In genomic region chr14:73567951-73568885, GRCh38 we compare ENCODE assay signal across 8 cellular contexts. TPM values are rescaled to one million over a fixed set of nuclear protein-coding genes. Genes with fewer than 3 reads are reported as not detected.
A peak's percentile ranks its signal among the peaks of the same experiment; 100 is the strongest.
DNase-seq lines count a peak whose midpoint lies in the region; TF ChIP-seq lines count a peak whose summit lies in the region.

No MANE protein-coding gene starts in this region.

- peaks cover 7% of the 10 kb centered on the region; the same call in 1 of the 2 replicates for H3K9me3 ChIP-seq in OCI-LY7 (ENCODE audit: low read length)

- peak overlapping the region; percentile 86; the same call in 1 of the 2 replicates for H2AFZ ChIP-seq in OCI-LY7 (ENCODE audit: low read length)

- CTCF ChIA-PET in OCI-LY7 (lab: Charles Lee; ENCODE audit: unreplicated experiment) = no interaction called here

- H4K20me1 ChIP-seq in OCI-LY7 (ENCODE audit: insufficient read depth, low read length) = no peaks in the 10 kb centered on the region

- intact Hi-C loops in OCI-LY7 (cut with micrococcal nuclease; ENCODE audit: unreplicated experiment) = no loop called here

- POLR2A ChIA-PET in OCI-LY7 (lab: Charles Lee) = interaction anchor here (0.6 to 1.4 kb wide), 6 partner anchors 69 to 544 kb away, joined by 3 to 4 read pairs (median 3); no protein-coding TSS in a partner anchor

- H3K9me2 ChIP-seq in OCI-LY7 (ENCODE audit: insufficient read depth, low read length) = no peaks in the 10 kb centered on the region

- DNase-seq in GM06990 (ENCODE audit: extremely low read depth, insufficient read length) (no peak), OCI-LY7 (ENCODE audit: low spot score) (no peak), coronary artery (ENCODE audit: low spot score) (no peak), nephron progenitor cell (no peak), Ammon's horn (ENCODE audit: low spot score) (no peak), kidney glomerular epithelial cell (lab: John Stamatoyannopoulos, UW) (no peak), hypothalamus (lab: John Stamatoyannopoulos, UW) (no peak)
- DNase-seq in activated CD4-positive, CD25-positive, alpha-beta regulatory T cell (lab: John Stamatoyannopoulos, UW) = no peak

- peaks cover 18% of the 10 kb centered on the region for H3K4me1 ChIP-seq in OCI-LY7 (ENCODE audit: insufficient read depth, low read length, poor library complexity, severe bottlenecking)

- peak overlapping the region; percentile 89 for H3K4me3 Mint-ChIP-seq in nephron progenitor cell

- peaks cover 11% of the 10 kb centered on the region for H3K9me3 Mint-ChIP-seq in nephron progenitor cell

- H3K27ac ChIP-seq in OCI-LY7 (ENCODE audit: low read depth, low read length, poor library complexity, severe bottlenecking) = no peak overlapping the region
- peak overlapping the region; percentile 95 to 99 for H3K27ac ChIP-seq in coronary artery

- H3K36me3 ChIP-seq in GM06990 (ENCODE audit: control insufficient read depth, insufficient read depth, low read length) = no peaks in the 10 kb centered on the region
- peaks cover 3% of the 10 kb centered on the region; the same call in 1 of the 2 replicates for H3K36me3 ChIP-seq in OCI-LY7 (ENCODE audit: insufficient read depth, low read length)

- peaks cover 18% of the 10 kb centered on the region for H3K36me3 Mint-ChIP-seq in nephron progenitor cell (ENCODE audit: low read depth)

- no peak overlapping the region for H3K27ac Mint-ChIP-seq in nephron progenitor cell

- BruUV-seq in OCI-LY7 (replicated peaks; lab: Mats Ljungman, UMichigan) = no TSS peak

- peak overlapping the region; percentile 98 for H3K4me2 ChIP-seq in OCI-LY7 (ENCODE audit: low read length)

- H3K27me3 Mint-ChIP-seq in nephron progenitor cell (ENCODE audit: low read depth, poor library complexity) = peaks cover 15% of the 10 kb centered on the region

- H3K79me2 ChIP-seq in OCI-LY7 (ENCODE audit: insufficient read depth, low read depth, low read length) = peaks cover 7% of the 10 kb centered on the region; the same call in 1 of the 2 replicates

- no peaks in the 10 kb centered on the region for H3K27me3 ChIP-seq in GM06990 (replicated peaks; ENCODE audit: control insufficient read depth, insufficient read depth, low read length)

- no peak for TF ChIP-seq CTCF in GM06990 (IDR thresholded peaks at IDR 0.05; ENCODE audit: insufficient read depth, low read length, poor library complexity, severe bottlenecking)
- TF ChIP-seq CTCF in OCI-LY7 (conservative IDR thresholded peaks at IDR 0.05; ENCODE audit: low read length) = no peak
- TF ChIP-seq CTCF in coronary artery (IDR thresholded peaks at IDR 0.05) = no peak
- TF ChIP-seq CTCF in nephron progenitor cell (IDR thresholded peaks at IDR 0.05) = no peak

- H3K4me3 ChIP-seq in GM06990 (replicated peaks; ENCODE audit: low read depth, low read length) (peak overlapping the region; percentile 54), OCI-LY7 (ENCODE audit: low read depth, low read length, poor library complexity, severe bottlenecking) (peak overlapping the region; percentile 73), coronary artery (peak overlapping the region; percentile 87)

- peaks cover 44% of the 10 kb centered on the region for H3K4me1 Mint-ChIP-seq in nephron progenitor cell

RNA-seq across cellular contexts. Expression of gene ACOT2, which starts 0.8 kb away (rescaled TPM):
- total RNA-seq in OCI-LY7 (2014; rRNA removed; shearing (Covaris generic)) = 11.7 and 13.5 TPM in 2 replicates
- total RNA-seq in OCI-LY7 (2022) = 6.8 and 7.9 TPM in 2 replicates

RNA-seq across cellular contexts. Expression of gene HEATR4, which starts 9.5 kb away (rescaled TPM):
- not detected in 2 replicates for total RNA-seq in OCI-LY7 (2014; rRNA removed; shearing (Covaris generic))
- not detected in 2 replicates for total RNA-seq in OCI-LY7 (2022)

RNA-seq across cellular contexts. Expression of gene ACOT4, which starts 23.5 kb away (rescaled TPM):
- not detected in 2 replicates for total RNA-seq in OCI-LY7 (2014; rRNA removed; shearing (Covaris generic))
- not detected in 2 replicates for total RNA-seq in OCI-LY7 (2022)

RNA-seq across cellular contexts. Expression of gene ACOT1, which starts 31.3 kb away (rescaled TPM):
- 0.88 and 1.9 TPM in 2 replicates for total RNA-seq in OCI-LY7 (2014; rRNA removed; shearing (Covaris generic))
- 1.8 and 2.3 TPM in 2 replicates for total RNA-seq in OCI-LY7 (2022)

RNA-seq across cellular contexts. Expression of gene ACOT6, which starts 44.1 kb away (rescaled TPM):
- not detected in 2 replicates for total RNA-seq in OCI-LY7 (2014; rRNA removed; shearing (Covaris generic))
- total RNA-seq in OCI-LY7 (2022) = not detected in 2 replicates
